Comparison of ENCODE assay signal across 17 cellular contexts in genomic region chr9:90009447-90009846, GRCh38.
DNase-seq lines count a peak whose midpoint lies in the region; ATAC-seq and TF ChIP-seq lines count a peak whose summit lies in the region.
"Had no signal": no experiment of that assay in that cellular context is flagged by ENCODE, and none has a peak within 500 bp of the region (broad histone marks: within the 10 kb centered on the region; RNA-seq: fewer than 3 reads in every experiment).

No MANE protein-coding gene starts in this region.

- DNase-seq in Right ventricle myocardium superior (peak; percentile 65), right atrium auricular region (ENCODE audit: low spot score) (no peak), KG1 (lab: John Stamatoyannopoulos, UW) (peak; percentile 57), cardiac septum (ENCODE audit: low spot score) (peak; percentile 82), tibial artery (peak; percentile 36 to 65), hepatic stellate cell (ENCODE audit: low spot score) (no peak), T-helper 2 cell (no peak)
- DNase-seq in stimulated activated effector memory CD8-positive, alpha-beta T cell treated with anti-CD3 and anti-CD28 coated beads, Interleukin-12 subunit alpha, Interleukin-12 subunit beta, amount 100 ng/mL, for 72 hours (ENCODE audit: low spot score in 2 of 2), result no peak
- DNase-seq: activated CD8-positive, alpha-beta memory T cell treated with anti-CD3 and anti-CD28 coated beads, Interleukin-2, amount 50 U/mL, for 48 hours; brain microvascular endothelial cell; NCI-H187; NCI-H69; retina had no signal

- H3K4me3 ChIP-seq in right atrium auricular region (no peak overlapping the region), tibial artery (no peak overlapping the region)
- H3K4me3 ChIP-seq: A549, HAP-1, K562 had no signal

- no peaks in the 10 kb centered on the region for H3K4me1 ChIP-seq in right atrium auricular region
- peaks cover 0 to 16% (median 10%) of the 10 kb centered on the region in 4 donors for H3K4me1 ChIP-seq in tibial artery
- H3K4me1 ChIP-seq: A549, HAP-1 had no signal

- ATAC-seq in Right ventricle myocardium superior (ENCODE audit: poor library complexity), result peak; percentile 25
- no peak for ATAC-seq in stimulated activated effector memory CD8-positive, alpha-beta T cell treated with anti-CD3 and anti-CD28 coated beads, Interleukin-12 subunit alpha, Interleukin-12 subunit beta, amount 100 ng/mL, for 72 hours
- ATAC-seq: A549, K562 had no signal

- no peaks in the 10 kb centered on the region for H3K36me3 Mint-ChIP-seq in stimulated activated effector memory CD8-positive, alpha-beta T cell treated with anti-CD3 and anti-CD28 coated beads, Interleukin-12 subunit alpha, Interleukin-12 subunit beta, amount 100 ng/mL, for 72 hours
- H3K36me3 Mint-ChIP-seq: activated naive CD4-positive, alpha-beta T cell treated with anti-CD3 and anti-CD28 coated beads, Interleukin-2, amount 50 U/mL, for 24 hours had no signal

- intact Hi-C loops in Right ventricle myocardium superior (cut with DNase I), result loop anchor here (10.0 kb wide), 1 partner anchor 85 kb away; no protein-coding TSS in a partner anchor
- intact Hi-C loops in cardiac septum (cut with DNase I), result no loop called here
- intact Hi-C loops in tibial artery (cut with DNase I; ENCODE audit: low total_unique reads), result no loop called here

- H3K9me3 ChIP-seq in right atrium auricular region, result peaks cover 0 to 11% of the 10 kb centered on the region in 2 donors
- no peaks in the 10 kb centered on the region for H3K9me3 ChIP-seq in tibial artery
- H3K9me3 ChIP-seq: A549, HAP-1 had no signal

- H3K4me1 Mint-ChIP-seq in stimulated activated effector memory CD8-positive, alpha-beta T cell treated with anti-CD3 and anti-CD28 coated beads, Interleukin-12 subunit alpha, Interleukin-12 subunit beta, amount 100 ng/mL, for 72 hours, result no peaks in the 10 kb centered on the region
- H3K4me1 Mint-ChIP-seq: activated naive CD4-positive, alpha-beta T cell treated with anti-CD3 and anti-CD28 coated beads, Interleukin-2, amount 50 U/mL, for 24 hours had no signal

- no peak overlapping the region for H3K27ac Mint-ChIP-seq in stimulated activated effector memory CD8-positive, alpha-beta T cell treated with anti-CD3 and anti-CD28 coated beads, Interleukin-12 subunit alpha, Interleukin-12 subunit beta, amount 100 ng/mL, for 72 hours
- H3K27ac Mint-ChIP-seq: activated naive CD4-positive, alpha-beta T cell treated with anti-CD3 and anti-CD28 coated beads, Interleukin-2, amount 50 U/mL, for 24 hours had no signal

- no peaks in the 10 kb centered on the region for H3K9me3 Mint-ChIP-seq in stimulated activated effector memory CD8-positive, alpha-beta T cell treated with anti-CD3 and anti-CD28 coated beads, Interleukin-12 subunit alpha, Interleukin-12 subunit beta, amount 100 ng/mL, for 72 hours
- H3K9me3 Mint-ChIP-seq: activated naive CD4-positive, alpha-beta T cell treated with anti-CD3 and anti-CD28 coated beads, Interleukin-2, amount 50 U/mL, for 24 hours had no signal

- H3K36me3 ChIP-seq in right atrium auricular region (no peaks in the 10 kb centered on the region), tibial artery (no peaks in the 10 kb centered on the region)
- H3K36me3 ChIP-seq: brain microvascular endothelial cell, HAP-1 had no signal

- H3K4me3 Mint-ChIP-seq in stimulated activated effector memory CD8-positive, alpha-beta T cell treated with anti-CD3 and anti-CD28 coated beads, Interleukin-12 subunit alpha, Interleukin-12 subunit beta, amount 100 ng/mL, for 72 hours, result no peak overlapping the region
- H3K4me3 Mint-ChIP-seq: activated naive CD4-positive, alpha-beta T cell treated with anti-CD3 and anti-CD28 coated beads, Interleukin-2, amount 50 U/mL, for 24 hours had no signal

- TF ChIP-seq CTCF in right atrium auricular region (IDR thresholded peaks at IDR 0.05), result no peak
- TF ChIP-seq CTCF in tibial artery (IDR thresholded peaks at IDR 0.05), result no peak

- H3K27me3 ChIP-seq in right atrium auricular region (no peaks in the 10 kb centered on the region), tibial artery (no peaks in the 10 kb centered on the region)
- H3K27me3 ChIP-seq: brain microvascular endothelial cell had no signal

- H3K27ac ChIP-seq in right atrium auricular region (no peak overlapping the region), tibial artery (no peak overlapping the region)
- H3K27ac ChIP-seq: A549, brain microvascular endothelial cell had no signal

Comparison
In these comparisons a context has a peak if more than half of its experiments do, and no peak if none do; other contexts are left out.
1. DNase-seq: peak in Right ventricle myocardium superior (single experiment), KG1 (single experiment), cardiac septum (single experiment) and tibial artery (2 of 2); none in right atrium auricular region (single experiment), hepatic stellate cell (single experiment), stimulated activated effector memory CD8-positive, alpha-beta T cell treated with anti-CD3 and anti-CD28 coated beads, Interleukin-12 subunit alpha, Interleukin-12 subunit beta, amount 100 ng/mL, for 72 hours (0 of 2) and T-helper 2 cell (0 of 5).